ENCODE assay signal across 1 cellular context in genomic region chr9:1879501-1879900, GRCh38.
A peak's percentile ranks its signal among the peaks of the same experiment; 100 is the strongest.
TF ChIP-seq lines count a peak whose summit lies in the region.

No MANE protein-coding gene starts in this region.

TF ChIP-seq in GM12878, 131 proteins besides CTCF, POLR2A, EP300 and RAD21 (continued from another document and continues in another):
- TF ChIP-seq BCLAF1 (IDR thresholded peaks at IDR 0.05) (no peak), BHLHE40 (IDR thresholded peaks at IDR 0.05; ENCODE audit: borderline replicate concordance in 1 of 2, low read depth in 2 of 2, low read length in 1 of 2) (peak; percentile 43 to 47; a peak in 2 of 4 replicates), MEF2A (IDR thresholded peaks at IDR 0.05; ENCODE audit: insufficient read depth, low read depth, low read length) (peak; percentile 90), TCF3 (IDR thresholded peaks at IDR 0.05; ENCODE audit: borderline replicate concordance, insufficient read depth, low read depth, low read length) (peak; percentile 56; the same call in 1 of the 2 replicates), YBX1 (IDR thresholded peaks at IDR 0.05) (no peak), ASH2L (IDR thresholded peaks at IDR 0.05; ENCODE audit: borderline replicate concordance, low read depth) (no peak), POU2F2 (IDR thresholded peaks at IDR 0.05; ENCODE audit: borderline replicate concordance, low read depth, low read length) (peak; percentile 64; the same call in 1 of the 3 replicates), RCOR1 (conservative IDR thresholded peaks at IDR 0.05; ENCODE audit: low read depth, low read length) (0 out of 2 replicates have a peak, but pooled peaks have one; percentile 20), ZBED1 (IDR thresholded peaks at IDR 0.05; ENCODE audit: borderline replicate concordance) (peak; percentile 70; the same call in 1 of the 2 replicates), ETV6 (conservative IDR thresholded peaks at IDR 0.05 in 1 of 2, IDR thresholded peaks at IDR 0.05 in 1 of 2; ENCODE audit: borderline replicate concordance in 1 of 2, low read depth in 1 of 2) (peak in 1 of 2 experiments; percentile 82; a peak in 2 of 4 replicates), NBN (IDR thresholded peaks at IDR 0.05) (no peak), SRF (IDR thresholded peaks at IDR 0.05; ENCODE audit: low read depth in 2 of 2, low read length in 2 of 2) (0 out of 4 replicates have a peak, but pooled peaks of 1 of the 2 experiments have one; percentile 54), ZNF687 (IDR thresholded peaks at IDR 0.05) (peak; percentile 26; the same call in 1 of the 2 replicates), RELB (IDR thresholded peaks at IDR 0.05; ENCODE audit: low read depth) (peak; percentile 7), BCL11A (IDR thresholded peaks at IDR 0.05; ENCODE audit: low read depth, low read length) (peak; percentile 98), FOXM1 (IDR thresholded peaks at IDR 0.05; ENCODE audit: low read depth, low read length) (no peak), JUNB (IDR thresholded peaks at IDR 0.05) (peak; percentile 100), CHD1 (IDR thresholded peaks at IDR 0.05; ENCODE audit: low read depth, low read length) (no peak), STAT3 (IDR thresholded peaks at IDR 0.05; ENCODE audit: low read depth, low read length) (peak; percentile 76; the same call in 1 of the 2 replicates), HDGF (IDR thresholded peaks at IDR 0.05) (no peak), MTA2 (IDR thresholded peaks at IDR 0.05; ENCODE audit: low read depth) (peak; percentile 91), BACH1 (IDR thresholded peaks at IDR 0.05; ENCODE audit: borderline replicate concordance) (peak; percentile 88; the same call in 1 of the 2 replicates), SREBF1 (IDR thresholded peaks at IDR 0.05; ENCODE audit: low read length) (no peak), KLF5 (IDR thresholded peaks at IDR 0.05; ENCODE audit: partially characterized antibody) (no peak), IKZF2 (IDR thresholded peaks at IDR 0.05) (no peak; a peak in 3 of 4 replicates), ZNF622 (IDR thresholded peaks at IDR 0.05) (no peak), ZBTB33 (IDR thresholded peaks at IDR 0.05) (no peak), ZNF274 (IDR thresholded peaks at IDR 0.05; ENCODE audit: insufficient read depth, insufficient read length) (no peak), MYC (IDR thresholded peaks at IDR 0.05; ENCODE audit: insufficient read depth, insufficient read length, insufficient replicate concordance, low read length, severe bottlenecking) (no peak), NFXL1 (IDR thresholded peaks at IDR 0.05; ENCODE audit: borderline replicate concordance) (no peak), CHD2 (IDR thresholded peaks at IDR 0.05; ENCODE audit: borderline replicate concordance, low read depth, low read length) (peak; percentile 21; the same call in 1 of the 2 replicates), DPF2 (IDR thresholded peaks at IDR 0.05) (peak; percentile 92), PBX3 (IDR thresholded peaks at IDR 0.05; ENCODE audit: insufficient replicate concordance, low read depth, low read length) (no peak), ZBTB4 (CRISPR knock-in tag; IDR thresholded peaks at IDR 0.05) (no peak), ATF3 (IDR thresholded peaks at IDR 0.05; ENCODE audit: borderline replicate concordance, extremely low read depth, low read depth, low read length) (no peak), NR2F1 (conservative IDR thresholded peaks at IDR 0.05) (peak; percentile 43), TCF7 (IDR thresholded peaks at IDR 0.05; ENCODE audit: borderline replicate concordance) (peak; percentile 72), JUND (IDR thresholded peaks at IDR 0.05; ENCODE audit: low read depth, low read length) (peak; percentile 93), NR2C1 (IDR thresholded peaks at IDR 0.05) (no peak), SKIL (IDR thresholded peaks at IDR 0.05; ENCODE audit: low read depth, poor library complexity, severe bottlenecking) (peak; percentile 93), BCL3 (IDR thresholded peaks at IDR 0.05; ENCODE audit: borderline replicate concordance, insufficient read depth, low read depth, low read length, poor library complexity, severe bottlenecking) (peak; percentile 98), PAX5 (IDR thresholded peaks at IDR 0.05; ENCODE audit: borderline replicate concordance, low read depth, low read length) (peak; percentile 70)
